ENCODE assay signal across 8 cellular contexts in genomic region chr6:144585217-144585814, GRCh38.
DNase-seq lines count a peak whose midpoint lies in the region; ATAC-seq and TF ChIP-seq lines count a peak whose summit lies in the region.

No MANE protein-coding gene starts in this region.

- no peaks in the 10 kb centered on the region for H3K9me3 Mint-ChIP-seq in osteocyte (ENCODE audit: unreplicated experiment)

- peak overlapping the region; percentile 95 for H3K27ac ChIP-seq in KOPT-K1 (ENCODE audit: low read depth, low read length, poor library complexity, severe bottlenecking)

- H3K36me3 ChIP-seq in KOPT-K1 (ENCODE audit: insufficient read depth, low read length), result peaks cover 20% of the 10 kb centered on the region

- H3K4me1 Mint-ChIP-seq in osteocyte (ENCODE audit: unreplicated experiment), result peaks cover 41% of the 10 kb centered on the region

- H3K27me3 Mint-ChIP-seq in osteocyte (ENCODE audit: unreplicated experiment), result no peaks in the 10 kb centered on the region

- DNase-seq in DMS53 treated with DMSO at 0.1 percent for 48 hours (lab: John Stamatoyannopoulos, UW; ENCODE audit: unreplicated experiment), result peak; percentile 15
- DNase-seq in RKO (ENCODE audit: low spot score), result peak; percentile 66
- DNase-seq in epithelial cell of proximal tubule (ENCODE audit: low read depth), result no peak
- DNase-seq in osteocyte (ENCODE audit: extremely low spot score, unreplicated experiment), result no peak
- no peak for DNase-seq in activated T-cell treated with anti-CD3 and anti-CD28 coated beads, Interleukin-2, amount 50 U/mL, for 1 hour

- no peak overlapping the region for H3K27ac Mint-ChIP-seq in osteocyte (ENCODE audit: unreplicated experiment)

- H3K9me3 ChIP-seq in KOPT-K1 (ENCODE audit: insufficient read depth, low read length, poor library complexity, severe bottlenecking), result no peaks in the 10 kb centered on the region

- TF ChIP-seq CTCF in epithelial cell of proximal tubule (conservative IDR thresholded peaks at IDR 0.05; ENCODE audit: low read depth, low read length) (peak; percentile 79), osteocyte (IDR thresholded peaks at IDR 0.05) (peak; percentile 84)

- no peak overlapping the region for H3K4me3 Mint-ChIP-seq in osteocyte (ENCODE audit: unreplicated experiment)

- ATAC-seq in GM21529 (IDR thresholded peaks at IDR 0.05; ENCODE audit: unreplicated experiment), result no peak
- ATAC-seq in HG02642 (IDR thresholded peaks at IDR 0.05; ENCODE audit: poor library complexity, unreplicated experiment), result no peak

- H3K4me3 ChIP-seq in epithelial cell of proximal tubule (ENCODE audit: low read depth, low read length), result no peak overlapping the region

- H3K36me3 Mint-ChIP-seq in osteocyte (ENCODE audit: unreplicated experiment), result peaks cover 11% of the 10 kb centered on the region

Comparison
In these comparisons a context has a peak if more than half of its experiments do, and no peak if none do; other contexts are left out.
1. DNase-seq: peak in DMS53 treated with DMSO at 0.1 percent for 48 hours (single experiment) and RKO (single experiment); none in epithelial cell of proximal tubule (single experiment), osteocyte (single experiment) and activated T-cell treated with anti-CD3 and anti-CD28 coated beads, Interleukin-2, amount 50 U/mL, for 1 hour (single experiment).